17 cellular contexts compared by ENCODE assay signal in the genomic region with DNA sequence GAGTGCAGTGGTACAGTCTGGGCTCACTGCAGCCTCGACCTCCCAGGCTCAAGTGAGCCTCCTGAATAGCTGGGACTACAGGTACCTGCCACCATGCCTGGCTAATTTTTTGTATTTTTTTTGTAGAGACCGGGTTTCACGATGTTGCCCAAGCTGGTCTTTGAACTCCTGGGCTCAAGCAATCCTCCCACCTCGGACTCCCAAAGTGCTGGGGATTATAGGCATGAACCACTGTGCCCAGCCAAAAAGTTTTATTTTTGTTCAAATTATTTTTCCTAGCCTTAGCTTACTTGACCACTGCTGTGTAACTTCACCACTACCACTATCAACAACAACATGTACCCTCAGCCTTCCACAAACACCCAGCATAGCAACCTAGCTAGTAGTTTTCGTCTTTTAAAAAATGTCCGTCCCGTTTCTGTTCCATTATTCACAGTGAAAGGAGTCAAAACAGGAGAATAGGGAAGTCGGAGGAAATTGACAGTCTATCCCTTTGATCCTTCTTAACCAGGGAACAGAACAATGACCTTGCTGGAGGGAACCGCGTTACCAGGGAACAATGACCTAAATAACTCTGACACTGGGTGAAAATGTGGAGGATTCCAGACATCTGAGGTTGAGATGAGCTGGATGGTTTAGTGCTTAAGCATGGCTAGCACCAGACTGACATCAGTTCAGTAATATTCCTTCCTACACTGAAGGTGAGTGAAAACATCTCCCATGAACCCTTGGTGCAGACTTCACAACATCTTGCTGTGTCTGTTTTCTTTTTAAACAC.
DNase-seq lines count a peak whose midpoint lies in the region; ATAC-seq and TF ChIP-seq lines count a peak whose summit lies in the region.
"Had no signal": no experiment of that assay in that cellular context is flagged by ENCODE, and none has a peak within 500 bp of the region (broad histone marks: within the 10 kb centered on the region; RNA-seq: fewer than 3 reads in every experiment).

No MANE protein-coding gene starts in this region.

- H3K4me3 ChIP-seq in DOHH2 (ENCODE audit: low read length), result peak overlapping the region; percentile 60
- H3K4me3 ChIP-seq in mesenchymal stem cell (ENCODE audit: insufficient read depth in 1 of 2, low read depth in 1 of 2, low read length in 2 of 2), result no peak overlapping the region
- H3K4me3 ChIP-seq: Peyer's patch had no signal

- H3K27me3 Mint-ChIP-seq in stimulated activated memory B cell treated with anti-CD40 and anti-IgM and Interleukin-4, amounts not matched to agents 10 μg/mL and 1 μg/mL and 100 μg/mL, for 72 hours, result no peaks in the 10 kb centered on the region

- H3K4me3 Mint-ChIP-seq in stimulated activated memory B cell treated with anti-CD40 and anti-IgM and Interleukin-4, amounts not matched to agents 10 μg/mL and 1 μg/mL and 100 μg/mL, for 72 hours, result no peak overlapping the region
- H3K4me3 Mint-ChIP-seq: CD4-positive, CD25-positive, alpha-beta regulatory T cell; H9 had no signal

- DNase-seq in amniotic epithelial cell (ENCODE audit: low read depth) (peak; percentile 14), mesenchymal stem cell (no peak), cerebellar cortex (ENCODE audit: low spot score) (no peak)
- DNase-seq: CD4-positive, CD25-positive, alpha-beta regulatory T cell; COR-L47; DMS 273 treated with DMSO at 0.1 percent for 48 hours; GDM1; H9; NCI-H1694 treated with DMSO at 0.1 percent for 48 hours; NCI-H510A; NCI-H748 treated with DMSO at 0.1 percent for 48 hours; NK-92 treated with Interleukin-12 subunit alpha and Interleukin-12 subunit beta, amount 100 ng/mL, for 24 hours; Peyer's patch had no signal

- no peak overlapping the region for H3K14ac ChIP-seq in mesenchymal stem cell (ENCODE audit: low read length in 2 of 2)

- H2BK12ac ChIP-seq in mesenchymal stem cell (ENCODE audit: low read length in 2 of 2), result no peak overlapping the region

- H4K20me1 ChIP-seq in DOHH2 (ENCODE audit: control insufficient read depth, insufficient read depth, low read depth, low read length), result no peaks in the 10 kb centered on the region

- H2BK5ac ChIP-seq in mesenchymal stem cell (ENCODE audit: low read depth, low read length, poor library complexity, severe bottlenecking), result peak overlapping the region; percentile 3

- H3K4me2 ChIP-seq in DOHH2 (ENCODE audit: low read length) (peak overlapping the region; percentile 74), mesenchymal stem cell (ENCODE audit: low read length, poor library complexity, severe bottlenecking) (no peak overlapping the region)

- no peak overlapping the region for H3K18ac ChIP-seq in mesenchymal stem cell (ENCODE audit: low read depth in 1 of 2, low read length in 2 of 2)

- no peak overlapping the region for H2AFZ ChIP-seq in mesenchymal stem cell (ENCODE audit: low read depth, low read length)

- 93% methylated on average over 7 of the region's 10 CpGs for WGBS in mesenchymal stem cell

- H3K4me1 ChIP-seq in DOHH2 (ENCODE audit: control insufficient read depth, low read length) (peaks cover 75% of the 10 kb centered on the region), mesenchymal stem cell (ENCODE audit: control insufficient read depth, insufficient read depth, low read depth, low read length) (peaks cover 6% of the 10 kb centered on the region)
- H3K4me1 ChIP-seq: Peyer's patch had no signal

- H3K4ac ChIP-seq in mesenchymal stem cell (ENCODE audit: low read depth in 1 of 2, low read length in 2 of 2), result no peak overlapping the region

- H3K27me3 ChIP-seq in DOHH2 (ENCODE audit: control insufficient read depth, low read length) (no peaks in the 10 kb centered on the region), mesenchymal stem cell (ENCODE audit: control insufficient read depth in 1 of 2, insufficient read depth in 1 of 2, low read length in 2 of 2) (no peaks in the 10 kb centered on the region)
- H3K27me3 ChIP-seq: Peyer's patch had no signal

- no peak overlapping the region for H3K23ac ChIP-seq in mesenchymal stem cell (ENCODE audit: low read length in 2 of 2)

- H3K9me3 ChIP-seq in DOHH2 (ENCODE audit: control insufficient read depth, insufficient read depth, low read length) (no peaks in the 10 kb centered on the region), mesenchymal stem cell (ENCODE audit: control insufficient read depth, low read length) (no peaks in the 10 kb centered on the region)
- H3K9me3 ChIP-seq: Peyer's patch had no signal

- H3K79me2 ChIP-seq in DOHH2 (ENCODE audit: control insufficient read depth, low read length), result no peaks in the 10 kb centered on the region

- peaks cover 4% of the 10 kb centered on the region for H3K9me3 Mint-ChIP-seq in stimulated activated memory B cell treated with anti-CD40 and anti-IgM and Interleukin-4, amounts not matched to agents 10 μg/mL and 1 μg/mL and 100 μg/mL, for 72 hours

- H2BK15ac ChIP-seq in mesenchymal stem cell (ENCODE audit: low read depth, poor library complexity, severe bottlenecking), result no peak overlapping the region

- no peak for ATAC-seq in stimulated activated memory B cell treated with anti-CD40 and anti-IgM and Interleukin-4, amounts not matched to agents 10 μg/mL and 1 μg/mL and 100 μg/mL, for 72 hours
- ATAC-seq in GM21423 (IDR thresholded peaks at IDR 0.05; ENCODE audit: unreplicated experiment) (no peak), HG02970 (IDR thresholded peaks at IDR 0.05; ENCODE audit: low FRiP score, unreplicated experiment) (no peak)

- no peak overlapping the region for H4K91ac ChIP-seq in mesenchymal stem cell (ENCODE audit: low read length)

- H4K8ac ChIP-seq in mesenchymal stem cell (ENCODE audit: low read length), result no peak overlapping the region

- peaks cover 34% of the 10 kb centered on the region for H3F3A ChIP-seq in DOHH2 (ENCODE audit: control insufficient read depth, insufficient read depth)

- no peak overlapping the region for H3K9ac ChIP-seq in mesenchymal stem cell (ENCODE audit: low read length)

- H3K36me3 ChIP-seq in DOHH2 (ENCODE audit: control insufficient read depth, low read length), result no peaks in the 10 kb centered on the region
- no peaks in the 10 kb centered on the region for H3K36me3 ChIP-seq in mesenchymal stem cell (ENCODE audit: control insufficient read depth in 1 of 2, insufficient read depth in 2 of 2, low read depth in 1 of 2, low read length in 2 of 2)
- H3K36me3 ChIP-seq: Peyer's patch had no signal

- no peaks in the 10 kb centered on the region for H3K9me2 ChIP-seq in DOHH2 (replicated peaks; ENCODE audit: control insufficient read depth, low read length)

- peak overlapping the region; percentile 92 for H3K27ac ChIP-seq in DOHH2 (ENCODE audit: low read depth, low read length)
- no peak overlapping the region for H3K27ac ChIP-seq in mesenchymal stem cell (ENCODE audit: low read length, poor library complexity, severe bottlenecking)
- H3K27ac ChIP-seq: Peyer's patch had no signal

- TF ChIP-seq CTCF in DOHH2 (IDR thresholded peaks at IDR 0.05; ENCODE audit: low read depth, low read length, poor library complexity, severe bottlenecking), result no peak

- H3K27ac Mint-ChIP-seq in stimulated activated memory B cell treated with anti-CD40 and anti-IgM and Interleukin-4, amounts not matched to agents 10 μg/mL and 1 μg/mL and 100 μg/mL, for 72 hours, result peak overlapping the region; percentile 97
- H3K27ac Mint-ChIP-seq: CD4-positive, CD25-positive, alpha-beta regulatory T cell; H9 had no signal

- H2BK120ac ChIP-seq in mesenchymal stem cell (ENCODE audit: low read depth, low read length), result no peak overlapping the region

- H3K79me1 ChIP-seq in mesenchymal stem cell (replicated peaks; ENCODE audit: low read length, poor library complexity, severe bottlenecking), result peaks cover 2% of the 10 kb centered on the region

- peaks cover 55% of the 10 kb centered on the region for H3K4me1 Mint-ChIP-seq in stimulated activated memory B cell treated with anti-CD40 and anti-IgM and Interleukin-4, amounts not matched to agents 10 μg/mL and 1 μg/mL and 100 μg/mL, for 72 hours
- H3K4me1 Mint-ChIP-seq: CD4-positive, CD25-positive, alpha-beta regulatory T cell had no signal

- peak overlapping the region; percentile 57 for H2AK5ac ChIP-seq in mesenchymal stem cell (ENCODE audit: low read length, severe bottlenecking)

- no peaks in the 10 kb centered on the region for H3K36me3 Mint-ChIP-seq in stimulated activated memory B cell treated with anti-CD40 and anti-IgM and Interleukin-4, amounts not matched to agents 10 μg/mL and 1 μg/mL and 100 μg/mL, for 72 hours
- H3K36me3 Mint-ChIP-seq: CD4-positive, CD25-positive, alpha-beta regulatory T cell had no signal
